Comparison of ENCODE assay signal across 1 cellular context in genomic region chr1:180515857-180516388, GRCh38.
TF ChIP-seq lines count a peak whose summit lies in the region.

No MANE protein-coding gene starts in this region.

TF ChIP-seq in HepG2, 621 proteins besides CTCF, POLR2A, EP300 and RAD21 (continued from another document):
- TF ChIP-seq ARID5B (CRISPR knock-in tag; IDR thresholded peaks at IDR 0.05): no peak
